In the genomic region with DNA sequence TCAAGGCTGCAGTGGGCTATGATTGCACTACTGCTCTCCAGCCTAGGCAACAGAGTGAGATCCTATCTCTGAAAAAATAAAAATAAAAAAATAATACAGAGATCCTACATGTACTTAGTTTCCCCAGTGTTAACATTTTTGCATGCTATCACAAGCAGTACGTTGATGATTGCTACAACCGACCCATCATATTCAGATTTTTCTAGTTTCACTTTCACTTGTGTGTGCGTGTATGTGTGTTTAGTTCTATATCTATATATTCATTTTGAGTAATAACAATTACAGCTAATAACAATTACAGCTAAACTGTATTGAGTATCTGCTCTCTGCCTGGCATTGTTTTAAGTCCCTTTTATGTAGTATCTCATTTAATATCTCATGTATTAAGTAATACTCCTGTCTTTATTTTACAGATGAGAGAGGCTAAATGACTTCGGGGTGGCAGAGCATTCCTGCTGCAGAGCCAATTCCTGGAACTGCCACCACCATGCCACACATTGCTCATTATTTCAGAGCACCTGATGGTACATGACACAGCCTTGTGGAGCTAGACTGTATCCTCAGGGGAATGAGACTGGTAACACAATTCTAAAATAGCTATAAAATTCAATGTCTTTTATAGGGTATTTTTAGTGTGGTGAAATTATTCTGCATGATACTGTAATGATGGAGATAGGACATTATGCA, we compare ENCODE assay signal across 10 cellular contexts.
A peak's percentile ranks its signal among the peaks of the same experiment; 100 is the strongest.
DNase-seq lines count a peak whose midpoint lies in the region; ATAC-seq and TF ChIP-seq lines count a peak whose summit lies in the region.
"Had no signal": no experiment of that assay in that cellular context is flagged by ENCODE, and none has a peak within 500 bp of the region (broad histone marks: within the 10 kb centered on the region; RNA-seq: fewer than 3 reads in every experiment).

No MANE protein-coding gene starts in this region.

- no peaks in the 10 kb centered on the region for H3K79me2 ChIP-seq in Loucy (ENCODE audit: insufficient read depth, low read length)

- no peak overlapping the region for H3K27ac ChIP-seq in stomach
- H3K27ac ChIP-seq: C4-2B, gastrocnemius medialis had no signal

- H3K4me3 ChIP-seq in Loucy (ENCODE audit: low read length, poor library complexity, severe bottlenecking), result peak overlapping the region; percentile 34
- H3K4me3 ChIP-seq in stomach, result peak overlapping the region; percentile 15 to 39 (median 21)

- peaks cover 44% of the 10 kb centered on the region for H3K4me1 Mint-ChIP-seq in activated T-cell treated with anti-CD3 and anti-CD28 coated beads, Interleukin-2, amount 50 U/mL, for 72 hours (ENCODE audit: low read depth)
- peaks cover 6% of the 10 kb centered on the region for H3K4me1 Mint-ChIP-seq in dendritic cell treated with granulocyte-macrophage colony-stimulating factor and Interleukin-4, amounts not matched to agents 40 ng/mL and 50 ng/mL, for 4 days (ENCODE audit: low read depth)

- peak overlapping the region; percentile 49 for H3K4me2 ChIP-seq in Loucy (ENCODE audit: low read depth, low read length, poor library complexity, severe bottlenecking)

- H3F3A ChIP-seq in Loucy (ENCODE audit: low read depth), result peaks cover 8% of the 10 kb centered on the region

- H3K4me1 ChIP-seq in Loucy (ENCODE audit: insufficient read depth, low read length, poor library complexity, severe bottlenecking), result peaks cover 68% of the 10 kb centered on the region
- no peaks in the 10 kb centered on the region for H3K4me1 ChIP-seq in stomach
- H3K4me1 ChIP-seq: gastrocnemius medialis had no signal

- intact Hi-C loops in dendritic cell treated with granulocyte-macrophage colony-stimulating factor and Interleukin-4, amounts not matched to agents 40 ng/mL and 50 ng/mL, for 4 days (cut with micrococcal nuclease), result no loop called here
- intact Hi-C loops in stomach (cut with DNase I; ENCODE audit: low total_unique reads), result no loop called here

- H3K27me3 ChIP-seq in Loucy (ENCODE audit: insufficient read depth, low read length, poor library complexity, severe bottlenecking), result no peaks in the 10 kb centered on the region
- no peaks in the 10 kb centered on the region for H3K27me3 ChIP-seq in stomach
- H3K27me3 ChIP-seq: gastrocnemius medialis had no signal

- peaks cover 0 to 3% of the 10 kb centered on the region in 2 donors for H3K9me3 Mint-ChIP-seq in activated T-cell treated with anti-CD3 and anti-CD28 coated beads, Interleukin-2, amount 50 U/mL, for 72 hours
- no peaks in the 10 kb centered on the region for H3K9me3 Mint-ChIP-seq in dendritic cell treated with granulocyte-macrophage colony-stimulating factor and Interleukin-4, amounts not matched to agents 40 ng/mL and 50 ng/mL, for 4 days

- H3K27me3 Mint-ChIP-seq in activated T-cell treated with anti-CD3 and anti-CD28 coated beads, Interleukin-2, amount 50 U/mL, for 72 hours (ENCODE audit: low read depth), result no peaks in the 10 kb centered on the region
- no peaks in the 10 kb centered on the region for H3K27me3 Mint-ChIP-seq in dendritic cell treated with granulocyte-macrophage colony-stimulating factor and Interleukin-4, amounts not matched to agents 40 ng/mL and 50 ng/mL, for 4 days

- H3K36me3 ChIP-seq in Loucy (ENCODE audit: insufficient read depth, low read length) (no peaks in the 10 kb centered on the region), stomach (no peaks in the 10 kb centered on the region)
- H3K36me3 ChIP-seq: gastrocnemius medialis had no signal

- peak overlapping the region; percentile 72 to 74 for H3K4me3 Mint-ChIP-seq in activated T-cell treated with anti-CD3 and anti-CD28 coated beads, Interleukin-2, amount 50 U/mL, for 72 hours
- peak overlapping the region; percentile 44 for H3K4me3 Mint-ChIP-seq in dendritic cell treated with granulocyte-macrophage colony-stimulating factor and Interleukin-4, amounts not matched to agents 40 ng/mL and 50 ng/mL, for 4 days

- no peak for TF ChIP-seq EP300 in stomach (IDR thresholded peaks at IDR 0.05)

- no peaks in the 10 kb centered on the region for H3K9me2 ChIP-seq in Loucy (replicated peaks; ENCODE audit: low read depth, low read length)

- no peak for TF ChIP-seq POLR2A in stomach (IDR thresholded peaks at IDR 0.05)

- H3K36me3 Mint-ChIP-seq in activated T-cell treated with anti-CD3 and anti-CD28 coated beads, Interleukin-2, amount 50 U/mL, for 72 hours (ENCODE audit: insufficient read depth in 2 of 2), result peaks cover 0 to 3% of the 10 kb centered on the region in 2 donors
- H3K36me3 Mint-ChIP-seq in dendritic cell treated with granulocyte-macrophage colony-stimulating factor and Interleukin-4, amounts not matched to agents 40 ng/mL and 50 ng/mL, for 4 days (ENCODE audit: low read depth), result no peaks in the 10 kb centered on the region

- no peak for TF ChIP-seq CTCF in Loucy (conservative IDR thresholded peaks at IDR 0.05; ENCODE audit: low read length)
- no peak for TF ChIP-seq CTCF in stomach (IDR thresholded peaks at IDR 0.05)

- ATAC-seq in activated T-cell treated with anti-CD3 and anti-CD28 coated beads, Interleukin-2, amount 50 U/mL, for 72 hours (replicated peaks in 1 of 2), result peak; percentile 66 to 75
- no peak for ATAC-seq in HG02840 (IDR thresholded peaks at IDR 0.05; ENCODE audit: low FRiP score, unreplicated experiment)
- ATAC-seq: gastrocnemius medialis had no signal

- H3K9me3 ChIP-seq in Loucy (ENCODE audit: insufficient read depth, low read depth, low read length) (peaks cover under 1% of the 10 kb centered on the region; the same call in 1 of the 2 replicates), stomach (no peaks in the 10 kb centered on the region)
- H3K9me3 ChIP-seq: gastrocnemius medialis had no signal

- H3K9ac ChIP-seq in Loucy (ENCODE audit: low read depth, low read length, poor library complexity, severe bottlenecking), result no peak overlapping the region

- peak overlapping the region; percentile 34 for H3K27ac Mint-ChIP-seq in activated T-cell treated with anti-CD3 and anti-CD28 coated beads, Interleukin-2, amount 50 U/mL, for 72 hours
- no peak overlapping the region for H3K27ac Mint-ChIP-seq in dendritic cell treated with granulocyte-macrophage colony-stimulating factor and Interleukin-4, amounts not matched to agents 40 ng/mL and 50 ng/mL, for 4 days

- H4K20me1 ChIP-seq in Loucy (ENCODE audit: insufficient read depth, low read length, poor library complexity, severe bottlenecking), result no peaks in the 10 kb centered on the region

- no peak overlapping the region for H2AFZ ChIP-seq in Loucy (ENCODE audit: low read length)

- DNase-seq in activated T-cell treated with anti-CD3 and anti-CD28 coated beads, Interleukin-2, amount 50 U/mL, for 72 hours, result no peak
- no peak for DNase-seq in activated T-cell treated with anti-CD3 and anti-CD28 coated beads, Interleukin-2, amount 50 U/mL, for 48 hours
- DNase-seq in stomach, result no peak
- DNase-seq in NCI-H2081 (lab: John Stamatoyannopoulos, UW), result no peak
- no peak for DNase-seq in SHP77 (lab: John Stamatoyannopoulos, UW)
- DNase-seq: gastrocnemius medialis had no signal

- 46 to 63% (median 59%) methylated on average over 4 of the region's 4 CpGs for WGBS in stomach, 5 donors
